ENCODE assay signal across 13 cellular contexts in the genomic region with DNA sequence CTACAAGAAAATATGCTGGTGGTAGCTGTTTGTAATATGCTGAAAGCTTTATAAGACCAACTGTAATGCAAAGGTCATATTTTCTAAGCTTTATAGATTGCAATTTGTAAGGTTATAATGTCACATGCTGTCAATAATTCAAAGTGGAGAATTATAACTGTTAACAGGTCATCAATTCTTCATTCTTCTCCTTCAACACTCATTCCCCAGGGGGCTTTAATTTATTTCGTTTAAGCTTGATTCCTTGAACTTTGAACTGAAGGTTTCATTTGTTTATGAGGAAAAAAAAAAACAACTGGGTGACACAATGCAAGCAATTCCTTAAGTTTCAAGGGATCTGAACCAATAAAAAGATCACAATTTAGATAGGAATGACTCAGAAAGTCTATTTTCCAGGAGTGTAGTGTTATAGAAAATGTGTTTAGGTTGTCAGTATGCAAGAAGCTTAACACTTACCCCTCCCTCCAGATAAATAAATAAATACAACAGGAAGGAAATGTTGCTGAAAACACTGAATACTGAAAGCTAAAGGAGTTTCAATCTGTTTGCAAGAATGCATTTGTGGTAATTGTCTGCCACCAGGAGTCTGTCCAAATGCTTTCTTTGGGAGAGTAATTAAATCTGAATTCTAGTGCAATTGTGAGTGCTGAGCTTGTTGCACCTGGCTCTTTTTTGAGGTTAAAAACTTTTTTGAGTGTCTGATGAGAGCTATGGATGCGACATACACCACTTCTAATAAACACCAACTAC.
A peak's percentile ranks its signal among the peaks of the same experiment; 100 is the strongest.
DNase-seq lines count a peak whose midpoint lies in the region; ATAC-seq and TF ChIP-seq lines count a peak whose summit lies in the region.
"Had no signal": no experiment of that assay in that cellular context is flagged by ENCODE, and none has a peak within 500 bp of the region (broad histone marks: within the 10 kb centered on the region; RNA-seq: fewer than 3 reads in every experiment).

No MANE protein-coding gene starts in this region.

- H3K4me3 Mint-ChIP-seq in nephron, result no peak overlapping the region
- H3K4me3 Mint-ChIP-seq: activated naive CD8-positive, alpha-beta T cell treated with anti-CD3 and anti-CD28 coated beads, Interleukin-2, amount 10 ng/mL, durations not matched to agents 7 days and 5 days; natural killer cell treated with Interleukin-12 subunit alpha and Interleukin-12 subunit beta and Interleukin-15 and Interleukin-18, amount 100 ng/mL, for 72 hours had no signal

- H3K4me1 Mint-ChIP-seq in nephron, result peaks cover 19% of the 10 kb centered on the region
- H3K4me1 Mint-ChIP-seq: activated naive CD8-positive, alpha-beta T cell treated with anti-CD3 and anti-CD28 coated beads, Interleukin-2, amount 10 ng/mL, durations not matched to agents 7 days and 5 days had no signal

- ATAC-seq in GM18873 (IDR thresholded peaks at IDR 0.05; ENCODE audit: low FRiP score, unreplicated experiment), result peak; percentile 78
- peak; percentile 78 for ATAC-seq in GM21717 (IDR thresholded peaks at IDR 0.05; ENCODE audit: unreplicated experiment)
- ATAC-seq in HG03196 (IDR thresholded peaks at IDR 0.05; ENCODE audit: unreplicated experiment), result peak; percentile 79
- ATAC-seq: natural killer cell treated with Interleukin-12 subunit alpha and Interleukin-12 subunit beta and Interleukin-15 and Interleukin-18, amount 100 ng/mL, for 72 hours had no signal

- H3K36me3 Mint-ChIP-seq in nephron (ENCODE audit: low read depth), result peaks cover 3% of the 10 kb centered on the region
- H3K36me3 Mint-ChIP-seq: activated naive CD8-positive, alpha-beta T cell treated with anti-CD3 and anti-CD28 coated beads, Interleukin-2, amount 10 ng/mL, durations not matched to agents 7 days and 5 days; natural killer cell treated with Interleukin-12 subunit alpha and Interleukin-12 subunit beta and Interleukin-15 and Interleukin-18, amount 100 ng/mL, for 72 hours had no signal

- TF ChIP-seq CTCF in nephron (IDR thresholded peaks at IDR 0.05; ENCODE audit: unreplicated experiment in 3 of 3), result peak in 1 of 3 experiments; percentile 5

- H3K9me3 Mint-ChIP-seq in nephron, result peaks cover 2% of the 10 kb centered on the region
- H3K9me3 Mint-ChIP-seq: natural killer cell treated with Interleukin-12 subunit alpha and Interleukin-12 subunit beta and Interleukin-15 and Interleukin-18, amount 100 ng/mL, for 72 hours had no signal

- H3K27me3 Mint-ChIP-seq in nephron (ENCODE audit: low read depth), result peaks cover 39% of the 10 kb centered on the region
- H3K27me3 Mint-ChIP-seq: activated naive CD8-positive, alpha-beta T cell treated with anti-CD3 and anti-CD28 coated beads, Interleukin-2, amount 10 ng/mL, durations not matched to agents 7 days and 5 days had no signal

- H3K27ac Mint-ChIP-seq in nephron, result peak overlapping the region; percentile 66 to 89 (median 74)
- H3K27ac Mint-ChIP-seq: activated naive CD8-positive, alpha-beta T cell treated with anti-CD3 and anti-CD28 coated beads, Interleukin-2, amount 10 ng/mL, durations not matched to agents 7 days and 5 days; natural killer cell treated with Interleukin-12 subunit alpha and Interleukin-12 subunit beta and Interleukin-15 and Interleukin-18, amount 100 ng/mL, for 72 hours had no signal

- DNase-seq in SHP77 treated with DMSO at 0.1 percent for 48 hours (lab: John Stamatoyannopoulos, UW) (no peak), NCI-H345 treated with DMSO at 0.1 percent for 48 hours (lab: John Stamatoyannopoulos, UW; ENCODE audit: unreplicated experiment) (no peak), NCI-H146 (lab: John Stamatoyannopoulos, UW) (no peak), A172 (ENCODE audit: low spot score) (no peak)
- DNase-seq: activated naive CD8-positive, alpha-beta T cell treated with anti-CD3 and anti-CD28 coated beads, Interleukin-2, amount 10 ng/mL, durations not matched to agents 7 days and 5 days; DMS79 treated with DMSO at 0.1 percent for 48 hours; effector CD8-positive, alpha-beta T cell; NCI-H1092 had no signal
